ENCODE assay signal across 29 cellular contexts in the genomic region with DNA sequence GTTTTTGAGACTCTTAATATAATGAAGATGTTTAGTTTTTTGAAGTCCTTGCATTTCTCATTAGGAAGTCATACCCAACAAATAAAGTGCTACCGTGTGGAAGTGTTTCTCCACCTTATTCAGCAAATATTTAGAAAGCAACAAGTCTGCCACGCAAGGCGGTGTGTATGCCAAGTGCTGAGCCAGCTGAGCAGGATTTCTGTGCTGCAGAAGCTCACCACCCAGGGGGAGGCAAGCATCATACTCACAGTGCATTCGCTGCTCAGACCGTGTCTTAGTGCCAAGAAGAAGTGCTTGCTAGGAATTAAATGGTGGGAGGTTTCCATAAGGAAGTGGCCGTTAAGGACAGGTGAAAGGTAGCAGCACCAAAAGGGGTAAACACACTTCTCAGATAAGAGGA.
"Had no signal": no experiment of that assay in that cellular context is flagged by ENCODE, and none has a peak within 500 bp of the region (broad histone marks: within the 10 kb centered on the region; RNA-seq: fewer than 3 reads in every experiment).

No MANE protein-coding gene starts in this region.

- H3K36me3 ChIP-seq: adrenal gland, pancreas, suprapubic skin, tibial nerve had no signal

- H3K4me1 Mint-ChIP-seq: activated naive CD8-positive, alpha-beta T cell treated with anti-CD3 and anti-CD28 coated beads for 36 hours; naive thymus-derived CD8-positive, alpha-beta T cell; neural crest cell; stimulated activated naive B cell treated with anti-CD40 and anti-IgM and Interleukin-4, amounts not matched to agents 10 μg/mL and 1 μg/mL and 100 μg/mL, for 72 hours had no signal

- H3K9me3 ChIP-seq: adrenal gland, body of pancreas, pancreas had no signal

- H3K27ac Mint-ChIP-seq: activated CD4-positive, alpha-beta memory T cell treated with anti-CD3 and anti-CD28 coated beads for 36 hours; activated naive CD4-positive, alpha-beta T cell treated with anti-CD3 and anti-CD28 coated beads for 36 hours; activated naive CD8-positive, alpha-beta T cell treated with anti-CD3 and anti-CD28 coated beads for 36 hours; activated T-helper 1 cell treated with anti-CD3 and anti-CD28 coated beads, Interleukin-12 subunit alpha, Interleukin-12 subunit beta, Interleukin-2, Interleukin-4 antibody, amounts not matched to agents 30 ng/mL and 10 ng/mL and 1 ng/mL, durations not matched to agents 14 hours and 24 hours and 36 hours; stimulated activated naive B cell treated with anti-CD40 and anti-IgM and Interleukin-4, amounts not matched to agents 10 μg/mL and 1 μg/mL and 100 μg/mL, for 72 hours; T-helper 2 cell treated with Interferon-gamma antibody and Interleukin-4, amounts not matched to agents 5 μg/mL and 100 μg/mL, for 36 hours had no signal

- H3K27me3 Mint-ChIP-seq: stimulated activated naive B cell treated with anti-CD40 and anti-IgM and Interleukin-4, amounts not matched to agents 10 μg/mL and 1 μg/mL and 100 μg/mL, for 72 hours had no signal

- H3K9me3 Mint-ChIP-seq: activated CD4-positive, alpha-beta memory T cell treated with anti-CD3 and anti-CD28 coated beads for 36 hours had no signal

- DNase-seq: activated CD4-positive, alpha-beta memory T cell treated with anti-CD3 and anti-CD28 coated beads for 36 hours; activated CD4-positive, alpha-beta T cell treated with anti-CD3 and anti-CD28 coated beads for 4 hours; activated CD8-positive, alpha-beta memory T cell treated with anti-CD3 and anti-CD28 coated beads, Interleukin-2, amount 50 U/mL, for 4 hours; activated effector memory CD4-positive, alpha-beta T cell treated with anti-CD3 and anti-CD28 coated beads, Interleukin-2, amount 50 U/mL, for 16 hours; activated naive CD4-positive, alpha-beta T cell treated with anti-CD3 and anti-CD28 coated beads for 36 hours; activated naive CD8-positive, alpha-beta T cell treated with anti-CD3 and anti-CD28 coated beads for 36 hours; activated T-cell treated with anti-CD3 and anti-CD28 coated beads, Interleukin-2, amount 50 U/mL, for 1 hour; adrenal gland; aorta; body of pancreas; dermis blood vessel endothelial cell; effector CD4-positive, alpha-beta T cell; glutamatergic neuron; left cardiac atrium; mesenchymal stem cell; naive thymus-derived CD8-positive, alpha-beta T cell; nucleus accumbens; pancreas; right cardiac atrium; stimulated activated CD4-positive, alpha-beta T cell treated with anti-CD3 and anti-CD28 coated beads, Interleukin-15, amount 100 ng/mL, for 24 hours; stimulated activated CD4-positive, alpha-beta T cell treated with anti-CD3 and anti-CD28 coated beads, Interleukin-2, amount 100 ng/mL, for 24 hours; stimulated activated naive B cell treated with anti-CD40 and anti-IgM and Interleukin-4, amounts not matched to agents 10 μg/mL and 1 μg/mL and 100 μg/mL, for 72 hours; T-helper 1 cell had no signal

- ATAC-seq: body of pancreas; left cardiac atrium; naive thymus-derived CD8-positive, alpha-beta T cell; pancreas; right cardiac atrium; stimulated activated naive B cell treated with anti-CD40 and anti-IgM and Interleukin-4, amounts not matched to agents 10 μg/mL and 1 μg/mL and 100 μg/mL, for 72 hours had no signal

- H3K4me3 ChIP-seq: adrenal gland, body of pancreas, hepatocyte, pancreas, suprapubic skin, tibial nerve had no signal

- H3K27me3 ChIP-seq: adrenal gland, body of pancreas, hepatocyte, pancreas, suprapubic skin, tibial nerve had no signal

- H3K27ac ChIP-seq: adrenal gland, body of pancreas, hepatocyte, pancreas, suprapubic skin, tibial nerve had no signal

- H3K4me1 ChIP-seq: adrenal gland, body of pancreas, pancreas, suprapubic skin, tibial nerve had no signal

- H3K36me3 Mint-ChIP-seq: activated CD4-positive, alpha-beta memory T cell treated with anti-CD3 and anti-CD28 coated beads for 36 hours; activated naive CD8-positive, alpha-beta T cell treated with anti-CD3 and anti-CD28 coated beads for 36 hours; stimulated activated naive B cell treated with anti-CD40 and anti-IgM and Interleukin-4, amounts not matched to agents 10 μg/mL and 1 μg/mL and 100 μg/mL, for 72 hours had no signal

- H3K4me3 Mint-ChIP-seq: activated CD4-positive, alpha-beta memory T cell treated with anti-CD3 and anti-CD28 coated beads for 36 hours; activated naive CD4-positive, alpha-beta T cell treated with anti-CD3 and anti-CD28 coated beads for 36 hours; activated naive CD8-positive, alpha-beta T cell treated with anti-CD3 and anti-CD28 coated beads for 36 hours; activated T-helper 1 cell treated with anti-CD3 and anti-CD28 coated beads, Interleukin-12 subunit alpha, Interleukin-12 subunit beta, Interleukin-2, Interleukin-4 antibody, amounts not matched to agents 30 ng/mL and 10 ng/mL and 1 ng/mL, durations not matched to agents 14 hours and 24 hours and 36 hours; naive thymus-derived CD8-positive, alpha-beta T cell; neural crest cell; stimulated activated naive B cell treated with anti-CD40 and anti-IgM and Interleukin-4, amounts not matched to agents 10 μg/mL and 1 μg/mL and 100 μg/mL, for 72 hours; T-helper 2 cell treated with Interferon-gamma antibody and Interleukin-4, amounts not matched to agents 5 μg/mL and 100 μg/mL, for 36 hours had no signal
